9 cellular contexts compared by ENCODE assay signal in genomic region chr3:186566772-186567071, GRCh38. TPM values are rescaled to one million over a fixed set of nuclear protein-coding genes. Genes with fewer than 3 reads are reported as not detected.
DNase-seq lines count a peak whose midpoint lies in the region; ATAC-seq, FAIRE-seq and TF ChIP-seq lines count a peak whose summit lies in the region.
"Had no signal": no experiment of that assay in that cellular context is flagged by ENCODE, and none has a peak within 500 bp of the region (broad histone marks: within the 10 kb centered on the region; RNA-seq: fewer than 3 reads in every experiment).

No MANE protein-coding gene starts in this region.

- H3K27ac ChIP-seq in CD8-positive, alpha-beta memory T cell (ENCODE audit: low read depth, low read length) = peak overlapping the region; percentile 87
- peak overlapping the region; percentile 87 to 88 for H3K27ac ChIP-seq in breast epithelium

- intact Hi-C loops in breast epithelium (cut with DNase I; ENCODE audit: low total_unique reads) = no loop called here

- no peaks in the 10 kb centered on the region for H3K27me3 Mint-ChIP-seq in CD8-positive, alpha-beta memory T cell

- no peak for DNase-seq in CD8-positive, alpha-beta memory T cell
- DNase-seq in HTR-8/SVneo (ENCODE audit: insufficient read length, low spot score) (peak; percentile 25), breast epithelium (ENCODE audit: low spot score in 2 of 2) (no peak), D341Med (ENCODE audit: low spot score) (no peak), islet precursor cell (no peak)

- H3K9me3 Mint-ChIP-seq in CD8-positive, alpha-beta memory T cell = no peaks in the 10 kb centered on the region

- peak overlapping the region; percentile 77 for H3K4me3 ChIP-seq in CD8-positive, alpha-beta memory T cell (ENCODE audit: low read length)
- H3K4me3 ChIP-seq in breast epithelium (peak overlapping the region; percentile 86 to 96 (median 88)), mucosa of stomach (ENCODE audit: low read length) (peak overlapping the region; percentile 79)

- no peak for TF ChIP-seq POLR2A in breast epithelium (IDR thresholded peaks at IDR 0.05)

- H3K27ac Mint-ChIP-seq in CD8-positive, alpha-beta memory T cell = peak overlapping the region; percentile 93 to 98 (median 97)

- H3K4me1 ChIP-seq in CD8-positive, alpha-beta memory T cell (ENCODE audit: insufficient read depth, low read length) = peaks cover 43% of the 10 kb centered on the region
- H3K4me1 ChIP-seq in breast epithelium = peaks cover 4 to 5% of the 10 kb centered on the region in 2 donors
- peaks cover 13% of the 10 kb centered on the region for H3K4me1 ChIP-seq in mucosa of stomach (ENCODE audit: control insufficient read depth, insufficient read depth, low read length)

- POLR2A ChIA-PET in CD8-positive, alpha-beta memory T cell (lab: Charles Lee) = interaction anchor here (1.4 kb wide), 1 partner anchor 981 kb away, joined by 4 read pairs; the partner anchor contains the start of gene SENP2

- no peak for TF ChIP-seq CTCF in breast epithelium (IDR thresholded peaks at IDR 0.05)

- peaks cover 67 to 81% (median 79%) of the 10 kb centered on the region in 3 donors for H3K4me1 Mint-ChIP-seq in CD8-positive, alpha-beta memory T cell

- H3K36me3 ChIP-seq in CD8-positive, alpha-beta memory T cell (ENCODE audit: insufficient read depth, low read length) = peaks cover 8% of the 10 kb centered on the region
- H3K36me3 ChIP-seq in breast epithelium = no peaks in the 10 kb centered on the region
- H3K36me3 ChIP-seq in mucosa of stomach (ENCODE audit: control insufficient read depth, insufficient read depth, low read length) = no peaks in the 10 kb centered on the region

- H3K9me3 ChIP-seq in CD8-positive, alpha-beta memory T cell (ENCODE audit: low read length) = no peaks in the 10 kb centered on the region
- H3K9me3 ChIP-seq in breast epithelium (no peaks in the 10 kb centered on the region), mucosa of stomach (ENCODE audit: control insufficient read depth, low read length) (no peaks in the 10 kb centered on the region)

- FAIRE-seq in HTR-8/SVneo (lab: Jason Lieb, UNC) = no peak

- peak overlapping the region; percentile 96 for H3K9ac ChIP-seq in mucosa of stomach (ENCODE audit: low read length)

- CTCF ChIA-PET in CD8-positive, alpha-beta memory T cell (lab: Charles Lee) = interaction anchor here (3.1 kb wide), 1 partner anchor 50 kb away, joined by 15 read pairs; no protein-coding TSS in a partner anchor

- ATAC-seq in GM19397 (IDR thresholded peaks at IDR 0.05; ENCODE audit: unreplicated experiment) (no peak), GM19324 (IDR thresholded peaks at IDR 0.05; ENCODE audit: low FRiP score, unreplicated experiment) (no peak)

- H3K27me3 ChIP-seq in CD8-positive, alpha-beta memory T cell (ENCODE audit: insufficient read depth, low read length, poor library complexity, severe bottlenecking) = no peaks in the 10 kb centered on the region
- H3K27me3 ChIP-seq in breast epithelium (no peaks in the 10 kb centered on the region), mucosa of stomach (ENCODE audit: control insufficient read depth, insufficient read depth, low read length) (no peaks in the 10 kb centered on the region)

- H3K4me3 Mint-ChIP-seq in CD8-positive, alpha-beta memory T cell = peak overlapping the region; percentile 85 to 97 (median 94)

- H3K36me3 Mint-ChIP-seq in CD8-positive, alpha-beta memory T cell = peaks cover 0 to 43% (median 2%) of the 10 kb centered on the region in 3 donors

RNA-seq across cellular contexts. Expression of gene TBCCD1, which starts 0.4 kb away (rescaled TPM):
- total RNA-seq in CD8-positive, alpha-beta memory T cell = 10 to 100 TPM; 17.6 to 18.3 TPM
- polyA plus RNA-seq in CD8-positive, alpha-beta memory T cell = 26.0 TPM
- total RNA-seq in breast epithelium = 10 to 100 TPM; 15.0 to 19.6 (median 17.4) TPM

RNA-seq across cellular contexts. Expression of gene DNAJB11, which starts 3.8 kb away (rescaled TPM):
- 10 to 100 TPM; 62.7 to 65.6 TPM for total RNA-seq in CD8-positive, alpha-beta memory T cell
- 48.9 TPM for polyA plus RNA-seq in CD8-positive, alpha-beta memory T cell
- total RNA-seq in breast epithelium = 10 to 100 TPM; 40.0 to 41.6 (median 41.6) TPM

RNA-seq across cellular contexts. Expression of gene CRYGS, which starts 22.5 kb away (rescaled TPM):
- total RNA-seq in CD8-positive, alpha-beta memory T cell = 1 to 10 TPM; 2.7 to 3.0 TPM
- not detected for polyA plus RNA-seq in CD8-positive, alpha-beta memory T cell
- total RNA-seq in breast epithelium = 1 to 10 TPM; 3.8 to 5.9 (median 4.2) TPM

RNA-seq across cellular contexts. Expression of gene AHSG, which starts 46.1 kb away (rescaled TPM):
- not detected for total RNA-seq in CD8-positive, alpha-beta memory T cell
- polyA plus RNA-seq in CD8-positive, alpha-beta memory T cell = not detected
- total RNA-seq in breast epithelium = not detected
- total RNA-seq: M059J had no signal
